ENCODE assay signal across 11 cellular contexts in the genomic region with DNA sequence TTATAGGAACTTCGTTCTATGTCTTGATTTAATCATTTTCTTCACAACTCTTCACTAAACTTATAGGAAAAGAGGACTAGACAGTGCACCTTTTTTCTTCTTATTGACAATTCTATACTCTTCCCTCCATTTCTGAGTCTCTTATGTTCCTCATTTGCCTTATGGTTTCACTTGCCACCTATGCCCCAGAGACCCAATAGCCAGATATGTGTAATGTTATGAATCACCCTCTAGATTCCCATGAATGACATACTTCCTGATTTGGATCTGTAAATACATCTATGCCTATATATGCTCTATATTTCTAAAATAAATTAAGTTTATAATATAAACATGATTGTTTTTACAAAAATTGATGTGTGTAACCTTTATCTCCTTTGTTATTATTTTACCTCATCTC.
A peak's percentile ranks its signal among the peaks of the same experiment; 100 is the strongest.
DNase-seq lines count a peak whose midpoint lies in the region; ATAC-seq and TF ChIP-seq lines count a peak whose summit lies in the region.
"Had no signal": no experiment of that assay in that cellular context is flagged by ENCODE, and none has a peak within 500 bp of the region (broad histone marks: within the 10 kb centered on the region; RNA-seq: fewer than 3 reads in every experiment).

No MANE protein-coding gene starts in this region.

- POLR2A ChIA-PET in CD8-positive, alpha-beta T cell (lab: Charles Lee), result no interaction called here

- H3K27me3 Mint-ChIP-seq in CD8-positive, alpha-beta T cell (ENCODE audit: low read depth), result no peaks in the 10 kb centered on the region
- H3K27me3 Mint-ChIP-seq: central memory CD8-positive, alpha-beta T cell had no signal

- H3K27me3 ChIP-seq in mucosa of rectum (ENCODE audit: control insufficient read depth in 2 of 2, insufficient read depth in 2 of 2, low read length in 2 of 2) (no peaks in the 10 kb centered on the region), thyroid gland (no peaks in the 10 kb centered on the region)
- H3K27me3 ChIP-seq in CD8-positive, alpha-beta T cell (ENCODE audit: insufficient read depth, low read length), result no peaks in the 10 kb centered on the region
- H3K27me3 ChIP-seq: vagina had no signal

- no peak overlapping the region for H3K27ac Mint-ChIP-seq in CD8-positive, alpha-beta T cell

- H3K36me3 Mint-ChIP-seq in CD8-positive, alpha-beta T cell, result no peaks in the 10 kb centered on the region

- no peak overlapping the region for H3K9ac ChIP-seq in mucosa of rectum (ENCODE audit: low read depth in 1 of 2, low read length in 2 of 2)

- WGBS in thyroid gland, 2 donors, result 82 to 88% methylated on average over 1 of the region's 1 CpG

- H3K36me3 ChIP-seq in mucosa of rectum (ENCODE audit: control insufficient read depth in 2 of 2, insufficient read depth in 2 of 2, low read length in 2 of 2) (no peaks in the 10 kb centered on the region), thyroid gland (no peaks in the 10 kb centered on the region)
- H3K36me3 ChIP-seq in CD8-positive, alpha-beta T cell (ENCODE audit: insufficient read depth, low read length), result no peaks in the 10 kb centered on the region
- H3K36me3 ChIP-seq: vagina had no signal

- CTCF ChIA-PET in CD8-positive, alpha-beta T cell (lab: Charles Lee), result no interaction called here

- TF ChIP-seq CTCF in thyroid gland (IDR thresholded peaks at IDR 0.05), result no peak
- no peak for TF ChIP-seq CTCF in CD8-positive, alpha-beta T cell (IDR thresholded peaks at IDR 0.05)

- H3K4me3 ChIP-seq in mucosa of rectum (ENCODE audit: low read length in 2 of 2) (no peak overlapping the region), thyroid gland (replicated peaks in 1 of 3) (no peak overlapping the region)
- H3K4me3 ChIP-seq in CD8-positive, alpha-beta T cell (ENCODE audit: low read depth, low read length), result no peak overlapping the region
- H3K4me3 ChIP-seq: vagina had no signal

- TF ChIP-seq POLR2A in thyroid gland (IDR thresholded peaks at IDR 0.05), result no peak

- peaks cover 8% of the 10 kb centered on the region for H3K4me1 Mint-ChIP-seq in CD8-positive, alpha-beta T cell (ENCODE audit: low read depth)

- ATAC-seq in GM18868 (IDR thresholded peaks at IDR 0.05; ENCODE audit: unreplicated experiment), result peak; percentile 96
- ATAC-seq in HG02763 (IDR thresholded peaks at IDR 0.05; ENCODE audit: unreplicated experiment), result peak; percentile 73
- no peak for ATAC-seq in CD8-positive, alpha-beta T cell

- H3K4me3 Mint-ChIP-seq in CD8-positive, alpha-beta T cell, result no peak overlapping the region
- H3K4me3 Mint-ChIP-seq: central memory CD8-positive, alpha-beta T cell had no signal

- H3K9me3 ChIP-seq in mucosa of rectum (ENCODE audit: control insufficient read depth in 2 of 2, low read length in 2 of 2) (no peaks in the 10 kb centered on the region), thyroid gland (no peaks in the 10 kb centered on the region)
- no peaks in the 10 kb centered on the region for H3K9me3 ChIP-seq in CD8-positive, alpha-beta T cell (ENCODE audit: low read length)
- H3K9me3 ChIP-seq: vagina had no signal

- peak; percentile 69 for DNase-seq in NOMO-1 treated with DMSO at 0.1 percent for 48 hours (lab: John Stamatoyannopoulos, UW; ENCODE audit: unreplicated experiment)
- DNase-seq in NCI-H1436 (lab: John Stamatoyannopoulos, UW), result no peak
- DNase-seq in thyroid gland, result no peak
- no peak for DNase-seq in CD8-positive, alpha-beta T cell
- no peak for DNase-seq in retina
- DNase-seq: SHP77 treated with DMSO at 0.1 percent for 48 hours had no signal

- peaks cover 0 to 5% of the 10 kb centered on the region in 2 donors for H3K4me1 ChIP-seq in mucosa of rectum (ENCODE audit: control insufficient read depth in 2 of 2, insufficient read depth in 2 of 2, low read length in 2 of 2)
- H3K4me1 ChIP-seq in thyroid gland, result no peaks in the 10 kb centered on the region
- H3K4me1 ChIP-seq in CD8-positive, alpha-beta T cell (ENCODE audit: insufficient read depth, low read length), result no peaks in the 10 kb centered on the region
- H3K4me1 ChIP-seq: vagina had no signal

- H3K27ac ChIP-seq in mucosa of rectum (ENCODE audit: low read depth in 2 of 2, low read length in 2 of 2) (peak overlapping the region; percentile 29 to 32), thyroid gland (no peak overlapping the region)
- no peak overlapping the region for H3K27ac ChIP-seq in CD8-positive, alpha-beta T cell (ENCODE audit: low read depth, low read length)
- H3K27ac ChIP-seq: vagina had no signal

- intact Hi-C loops in thyroid gland (cut with DNase I), result no loop called here
- intact Hi-C loops in CD8-positive, alpha-beta T cell (cut with DNase I, micrococcal nuclease), result no loop called here

- H3K9me3 Mint-ChIP-seq in CD8-positive, alpha-beta T cell, result no peaks in the 10 kb centered on the region

Comparison
In these comparisons a context has a peak if more than half of its experiments do, and no peak if none do; other contexts are left out.
1. H3K27ac ChIP-seq: peak in mucosa of rectum (2 of 2); none in thyroid gland (0 of 3) and CD8-positive, alpha-beta T cell (single experiment).